Comparison of ENCODE assay signal across 12 cellular contexts in genomic region chr10:18583575-18584270, GRCh38.
DNase-seq lines count a peak whose midpoint lies in the region; ATAC-seq and TF ChIP-seq lines count a peak whose summit lies in the region.
"Had no signal": no experiment of that assay in that cellular context is flagged by ENCODE, and none has a peak within 500 bp of the region (broad histone marks: within the 10 kb centered on the region; RNA-seq: fewer than 3 reads in every experiment).

No MANE protein-coding gene starts in this region.

- no peak overlapping the region for H3K27ac ChIP-seq in osteoblast (ENCODE audit: low read depth, low read length)
- H3K27ac ChIP-seq: prostate gland had no signal

- CTCF ChIA-PET in activated CD4-positive, alpha-beta T cell treated with anti-CD3 and anti-CD28 coated beads for 36 hours (lab: Charles Lee), result no interaction called here
- CTCF ChIA-PET in WTC11 (lab: Charles Lee), result no interaction called here

- H3K36me3 ChIP-seq in osteoblast (ENCODE audit: insufficient read depth, low read length), result no peaks in the 10 kb centered on the region
- H3K36me3 ChIP-seq: prostate gland had no signal

- H3K27ac Mint-ChIP-seq in activated CD4-positive, alpha-beta T cell treated with anti-CD3 and anti-CD28 coated beads for 36 hours, result peak overlapping the region; percentile 20
- H3K27ac Mint-ChIP-seq in WTC11, result peak overlapping the region; percentile 12; the same call in 1 of the 2 replicates
- H3K27ac Mint-ChIP-seq: activated B cell treated with CpG ODN at 0.5 μM for 24 hours; activated naive CD8-positive, alpha-beta T cell had no signal

- H3K9me3 ChIP-seq in osteoblast (ENCODE audit: low read depth, low read length), result no peaks in the 10 kb centered on the region
- H3K9me3 ChIP-seq: prostate gland had no signal

- no peaks in the 10 kb centered on the region for H3K79me2 ChIP-seq in osteoblast (ENCODE audit: insufficient read depth, low read length)

- no peak for DNase-seq in activated CD4-positive, alpha-beta T cell treated with anti-CD3 and anti-CD28 coated beads for 36 hours
- DNase-seq in activated CD4-positive, alpha-beta T cell treated with anti-CD3 and anti-CD28 coated beads, Interleukin-2, amount 50 U/mL, for 4 hours, result no peak
- peak; percentile 68 for DNase-seq in KBM-7
- DNase-seq in WTC11 (ENCODE audit: low spot score), result no peak
- DNase-seq in osteoblast (ENCODE audit: insufficient read length, low spot score, missing footprints), result peak; percentile 10
- DNase-seq in DMS79 (lab: John Stamatoyannopoulos, UW), result no peak
- DNase-seq in kidney tubule cell (ENCODE audit: low spot score), result no peak
- DNase-seq in stimulated activated CD4-positive, alpha-beta T cell treated with anti-CD3 and anti-CD28 coated beads, Interleukin-15, amount 100 ng/mL, for 24 hours, result no peak
- DNase-seq: activated B cell treated with CpG ODN at 0.5 μM for 24 hours, NCI-H526 treated with DMSO at 0.1 percent for 48 hours had no signal

- H3K27me3 ChIP-seq in osteoblast (ENCODE audit: insufficient read depth, low read length), result no peaks in the 10 kb centered on the region

- peaks cover 83% of the 10 kb centered on the region for H3K36me3 Mint-ChIP-seq in activated CD4-positive, alpha-beta T cell treated with anti-CD3 and anti-CD28 coated beads for 36 hours (ENCODE audit: low read depth)
- peaks cover 73% of the 10 kb centered on the region for H3K36me3 Mint-ChIP-seq in WTC11

- no peak overlapping the region for H3K4me2 ChIP-seq in osteoblast (ENCODE audit: insufficient read depth, low read length)

- no peaks in the 10 kb centered on the region for H3K27me3 Mint-ChIP-seq in activated CD4-positive, alpha-beta T cell treated with anti-CD3 and anti-CD28 coated beads for 36 hours
- H3K27me3 Mint-ChIP-seq in WTC11 (ENCODE audit: low read depth), result no peaks in the 10 kb centered on the region
- H3K27me3 Mint-ChIP-seq: activated B cell treated with CpG ODN at 0.5 μM for 24 hours; activated naive CD8-positive, alpha-beta T cell had no signal

- H3K9me3 Mint-ChIP-seq in activated CD4-positive, alpha-beta T cell treated with anti-CD3 and anti-CD28 coated beads for 36 hours (ENCODE audit: low read depth), result no peaks in the 10 kb centered on the region
- H3K9me3 Mint-ChIP-seq in WTC11, result peaks cover 20% of the 10 kb centered on the region

- POLR2A ChIA-PET in activated CD4-positive, alpha-beta T cell treated with anti-CD3 and anti-CD28 coated beads for 36 hours (lab: Charles Lee), result no interaction called here
- POLR2A ChIA-PET in WTC11 (lab: Charles Lee), result no interaction called here

- peaks cover 14% of the 10 kb centered on the region for H3K4me1 Mint-ChIP-seq in activated CD4-positive, alpha-beta T cell treated with anti-CD3 and anti-CD28 coated beads for 36 hours
- H3K4me1 Mint-ChIP-seq in WTC11, result peaks cover 23% of the 10 kb centered on the region

- no peak overlapping the region for H3K4me3 Mint-ChIP-seq in activated CD4-positive, alpha-beta T cell treated with anti-CD3 and anti-CD28 coated beads for 36 hours
- H3K4me3 Mint-ChIP-seq in WTC11, result no peak overlapping the region
- H3K4me3 Mint-ChIP-seq: activated B cell treated with CpG ODN at 0.5 μM for 24 hours; activated naive CD8-positive, alpha-beta T cell had no signal

- H3K4me1 ChIP-seq in osteoblast (ENCODE audit: insufficient read depth, low read length), result peaks cover 19% of the 10 kb centered on the region
- H3K4me1 ChIP-seq: prostate gland had no signal

- 0 out of 2 replicates have a peak, but pooled peaks have one; percentile 15 for TF ChIP-seq CTCF in WTC11 (IDR thresholded peaks at IDR 0.05)
- peak; percentile 37 for TF ChIP-seq CTCF in osteoblast (IDR thresholded peaks at IDR 0.05; ENCODE audit: extremely low read depth, low read depth, low read length)

- ATAC-seq in activated CD4-positive, alpha-beta T cell treated with anti-CD3 and anti-CD28 coated beads for 36 hours, result no peak
- peak; percentile 67 for ATAC-seq in WTC11

- intact Hi-C loops in activated CD4-positive, alpha-beta T cell treated with anti-CD3 and anti-CD28 coated beads for 36 hours (cut with DNase I, micrococcal nuclease), result no loop called here

- in situ Hi-C loops in KBM-7 (cut with MboI; ENCODE audit: low pct_unique_long_range_greater_than_20kb, low sequenced_read_pairs), result no loop called here

- no peak overlapping the region for H2AFZ ChIP-seq in osteoblast (ENCODE audit: low read length)

- H3K4me3 ChIP-seq in osteoblast (ENCODE audit: insufficient read depth, low read length), result no peak overlapping the region
- H3K4me3 ChIP-seq: prostate gland had no signal

- H4K20me1 ChIP-seq in osteoblast (ENCODE audit: insufficient read depth, low read length), result no peaks in the 10 kb centered on the region

TF ChIP-seq in WTC11, 78 proteins besides CTCF, POLR2A, EP300 and RAD21 (continues in another document):
- no peak for TF ChIP-seq TEAD4 (CRISPR knock-in tag; IDR thresholded peaks at IDR 0.05)
- TF ChIP-seq ZNF532 (CRISPR knock-in tag; IDR thresholded peaks at IDR 0.05; ENCODE audit: borderline replicate concordance), result no peak
- no peak for TF ChIP-seq MLX (CRISPR knock-in tag; IDR thresholded peaks at IDR 0.05)
- no peak for TF ChIP-seq IRF2 (CRISPR knock-in tag; IDR thresholded peaks at IDR 0.05; ENCODE audit: borderline replicate concordance, low read depth)
- TF ChIP-seq SMAD4 (CRISPR knock-in tag; IDR thresholded peaks at IDR 0.05), result no peak
- no peak for TF ChIP-seq ATF2 (CRISPR knock-in tag; IDR thresholded peaks at IDR 0.05; ENCODE audit: borderline replicate concordance, low read depth)
- TF ChIP-seq ZNF423 (CRISPR knock-in tag; IDR thresholded peaks at IDR 0.05), result no peak
- no peak for TF ChIP-seq GTF2I (CRISPR knock-in tag; conservative IDR thresholded peaks at IDR 0.05)
- TF ChIP-seq GRHL2 (CRISPR knock-in tag; IDR thresholded peaks at IDR 0.05; ENCODE audit: insufficient replicate concordance, severe bottlenecking), result no peak
- no peak for TF ChIP-seq NR1H2 (CRISPR knock-in tag; IDR thresholded peaks at IDR 0.05)
- no peak for TF ChIP-seq ZSCAN18 (CRISPR knock-in tag; IDR thresholded peaks at IDR 0.05)
- no peak for TF ChIP-seq HMGA2 (CRISPR knock-in tag; IDR thresholded peaks at IDR 0.05)
- TF ChIP-seq ZNF671 (CRISPR knock-in tag; IDR thresholded peaks at IDR 0.05), result no peak
- no peak for TF ChIP-seq KAT7 (CRISPR knock-in tag; IDR thresholded peaks at IDR 0.05; ENCODE audit: borderline replicate concordance)

Comparison
In these comparisons a context has a peak if more than half of its experiments do, and no peak if none do; other contexts are left out.
1. DNase-seq: peak in KBM-7 (single experiment) and osteoblast (single experiment); none in activated CD4-positive, alpha-beta T cell treated with anti-CD3 and anti-CD28 coated beads for 36 hours (single experiment), activated CD4-positive, alpha-beta T cell treated with anti-CD3 and anti-CD28 coated beads, Interleukin-2, amount 50 U/mL, for 4 hours (0 of 2), WTC11 (single experiment), DMS79 (single experiment), kidney tubule cell (single experiment) and stimulated activated CD4-positive, alpha-beta T cell treated with anti-CD3 and anti-CD28 coated beads, Interleukin-15, amount 100 ng/mL, for 24 hours (single experiment).